25 cellular contexts compared by ENCODE assay signal in the genomic region with DNA sequence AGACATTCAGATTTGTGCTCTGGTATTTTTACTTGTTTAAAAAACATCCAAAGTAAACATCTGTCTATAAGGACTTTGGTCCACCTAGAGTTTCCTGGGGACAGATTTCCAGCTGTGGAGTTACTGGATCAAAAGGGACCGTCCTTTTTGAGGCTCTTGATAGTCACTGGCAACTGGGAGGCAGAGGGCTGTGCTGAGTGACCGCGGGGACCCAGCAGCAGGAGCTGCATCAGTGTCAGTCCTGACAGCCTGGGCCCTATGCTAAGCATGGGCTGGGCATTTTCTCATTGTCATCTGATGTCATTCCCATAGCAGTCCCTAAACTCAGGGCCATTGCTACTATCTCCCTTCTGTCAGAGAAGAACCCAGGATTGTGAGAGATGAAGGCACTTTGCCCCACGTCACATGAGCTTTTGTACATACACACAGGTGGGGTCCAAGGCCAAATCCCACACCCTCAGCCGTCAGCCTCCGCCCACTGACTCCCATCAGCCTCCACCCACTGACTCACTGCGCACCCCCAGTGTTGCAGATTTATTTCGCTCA.
"Had no signal": no experiment of that assay in that cellular context is flagged by ENCODE, and none has a peak within 500 bp of the region (broad histone marks: within the 10 kb centered on the region; RNA-seq: fewer than 3 reads in every experiment).

No MANE protein-coding gene starts in this region.

- H3K36me3 ChIP-seq: ascending aorta, breast epithelium, cardiac muscle cell, colonic mucosa had no signal

- H3K4me1 ChIP-seq: ascending aorta, breast epithelium, colonic mucosa had no signal

- ATAC-seq: activated CD4-positive, alpha-beta T cell treated with anti-CD3 and anti-CD28 coated beads for 36 hours; activated CD8-positive, alpha-beta memory T cell treated with anti-CD3 and anti-CD28 coated beads, Interleukin-2, amount 10 ng/mL, durations not matched to agents 7 days and 5 days; activated CD8-positive, alpha-beta T cell treated with anti-CD3 and anti-CD28 coated beads, Interleukin-2, amount 10 ng/mL, durations not matched to agents 7 days and 5 days; activated naive CD4-positive, alpha-beta T cell treated with anti-CD3 and anti-CD28 coated beads, Interleukin-2, amount 50 U/mL, for 72 hours; activated T-cell treated with anti-CD3 and anti-CD28 coated beads, Interleukin-2, amount 50 U/mL, for 72 hours; esophagus mucosa had no signal

- H3K9me3 ChIP-seq: ascending aorta, breast epithelium, colonic mucosa had no signal

- H3K27ac ChIP-seq: ascending aorta, breast epithelium, cardiac muscle cell, colonic mucosa had no signal

- DNase-seq: activated CD4-positive, alpha-beta memory T cell treated with anti-CD3 and anti-CD28 coated beads for 36 hours; activated CD4-positive, alpha-beta T cell treated with anti-CD3 and anti-CD28 coated beads for 36 hours; activated CD4-positive, alpha-beta T cell treated with anti-CD3 and anti-CD28 coated beads, Interleukin-2, amount 10 ng/mL, durations not matched to agents 24 days and 14 days; activated CD4-positive, CD25-positive, alpha-beta regulatory T cell; activated CD4-positive, CD25-positive, alpha-beta regulatory T cell treated with anti-CD3 and anti-CD28 coated beads, Interleukin-2, amount 50 U/mL, for 72 hours; activated CD8-positive, alpha-beta memory T cell treated with anti-CD3 and anti-CD28 coated beads, Interleukin-2, amount 10 ng/mL, durations not matched to agents 7 days and 5 days; activated CD8-positive, alpha-beta memory T cell treated with anti-CD3 and anti-CD28 coated beads, Interleukin-2, amount 50 U/mL, for 4 hours; activated CD8-positive, alpha-beta T cell treated with anti-CD3 and anti-CD28 coated beads, Interleukin-2, amount 10 ng/mL, durations not matched to agents 7 days and 5 days; activated gamma-delta T cell; activated naive CD4-positive, alpha-beta T cell; activated naive CD4-positive, alpha-beta T cell treated with anti-CD3 and anti-CD28 coated beads, Interleukin-2, amount 10 ng/mL, durations not matched to agents 7 days and 5 days; activated naive CD8-positive, alpha-beta T cell treated with anti-CD3 and anti-CD28 coated beads, Interleukin-2, amount 10 ng/mL, durations not matched to agents 7 days and 5 days; activated T-cell treated with anti-CD3 and anti-CD28 coated beads, Interleukin-2, amount 50 U/mL, for 24 hours; activated T-cell treated with anti-CD3 and anti-CD28 coated beads, Interleukin-2, amount 50 U/mL, for 72 hours; central memory CD4-positive, alpha-beta T cell; cerebellar nuclear complex; colonic mucosa; effector CD8-positive, alpha-beta T cell; foreskin fibroblast; T-helper 2 cell had no signal

- H3K27me3 ChIP-seq: ascending aorta, breast epithelium, cardiac muscle cell, colonic mucosa had no signal

- H3K4me3 ChIP-seq: ascending aorta, breast epithelium, cardiac muscle cell, colonic mucosa had no signal
